In the genomic region with DNA sequence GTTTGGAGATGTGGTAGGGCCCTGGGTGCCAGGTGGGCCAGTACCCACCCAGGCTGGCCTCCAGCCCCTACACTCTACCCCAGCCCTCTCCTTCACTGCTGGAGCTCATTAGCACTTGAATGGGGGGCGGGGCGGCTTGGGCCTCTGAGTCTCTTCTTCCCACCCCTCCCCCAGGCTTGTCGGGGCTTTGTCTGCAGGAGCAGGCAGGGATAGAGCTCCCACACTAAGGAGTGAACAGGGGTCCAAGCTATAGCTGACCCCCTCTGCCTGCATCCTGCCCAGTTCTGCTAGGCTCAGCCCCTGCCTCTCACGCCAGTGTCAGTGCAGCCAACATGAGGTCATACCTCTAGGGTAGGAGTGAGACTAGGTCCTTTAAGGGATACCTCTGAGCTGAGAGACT, we compare ENCODE assay signal across 8 cellular contexts. TPM values are rescaled to one million over a fixed set of nuclear protein-coding genes. Genes with fewer than 3 reads are reported as not detected.
DNase-seq lines count a peak whose midpoint lies in the region; ATAC-seq and TF ChIP-seq lines count a peak whose summit lies in the region.

No MANE protein-coding gene starts in this region.

- CTCF ChIA-PET in activated CD4-positive, alpha-beta memory T cell treated with anti-CD3 and anti-CD28 coated beads for 36 hours (lab: Charles Lee) = interaction anchor here (1.0 to 9.5 kb wide), 4 partner anchors 10 to 83 kb away, joined by 3 to 307 read pairs (median 14); partner anchors contain the start of gene GNAI2

- no peaks in the 10 kb centered on the region for H3K9me3 ChIP-seq in iPS-18c (ENCODE audit: control insufficient read depth, insufficient read depth, low read length)
- no peaks in the 10 kb centered on the region for H3K9me3 ChIP-seq in ovary

- H3K27me3 ChIP-seq in ovary = no peaks in the 10 kb centered on the region

- peaks cover 57% of the 10 kb centered on the region for H3K4me1 Mint-ChIP-seq in T-helper 1 cell treated with Interleukin-12 subunit alpha and Interleukin-12 subunit beta and Interleukin-4 antibody, amounts not matched to agents 30 μg/mL and 1 μg/mL, for 36 hours (ENCODE audit: low read depth)
- peaks cover 70% of the 10 kb centered on the region for H3K4me1 Mint-ChIP-seq in activated CD4-positive, alpha-beta memory T cell treated with anti-CD3 and anti-CD28 coated beads for 36 hours (ENCODE audit: low read depth)
- peaks cover 84% of the 10 kb centered on the region for H3K4me1 Mint-ChIP-seq in stimulated activated naive CD8-positive, alpha-beta T cell treated with anti-CD3 and anti-CD28 coated beads, Interleukin-15, amount 100 ng/mL, for 72 hours

- H3K4me1 ChIP-seq in ovary (ENCODE audit: insufficient read depth) = peaks cover 23% of the 10 kb centered on the region

- H3K36me3 Mint-ChIP-seq in T-helper 1 cell treated with Interleukin-12 subunit alpha and Interleukin-12 subunit beta and Interleukin-4 antibody, amounts not matched to agents 30 μg/mL and 1 μg/mL, for 36 hours (ENCODE audit: low read depth) = peaks cover 28% of the 10 kb centered on the region
- peaks cover 25% of the 10 kb centered on the region for H3K36me3 Mint-ChIP-seq in activated CD4-positive, alpha-beta memory T cell treated with anti-CD3 and anti-CD28 coated beads for 36 hours

- peak overlapping the region; percentile 81 for H3K4me3 Mint-ChIP-seq in T-helper 1 cell treated with Interleukin-12 subunit alpha and Interleukin-12 subunit beta and Interleukin-4 antibody, amounts not matched to agents 30 μg/mL and 1 μg/mL, for 36 hours
- H3K4me3 Mint-ChIP-seq in activated CD4-positive, alpha-beta memory T cell treated with anti-CD3 and anti-CD28 coated beads for 36 hours = no peak overlapping the region
- peak overlapping the region; percentile 79 to 85 for H3K4me3 Mint-ChIP-seq in stimulated activated naive CD8-positive, alpha-beta T cell treated with anti-CD3 and anti-CD28 coated beads, Interleukin-15, amount 100 ng/mL, for 72 hours

- no peak for ATAC-seq in stimulated activated naive CD8-positive, alpha-beta T cell treated with anti-CD3 and anti-CD28 coated beads, Interleukin-15, amount 100 ng/mL, for 72 hours

- POLR2A ChIA-PET in activated CD4-positive, alpha-beta memory T cell treated with anti-CD3 and anti-CD28 coated beads for 36 hours (lab: Charles Lee) = interaction anchor here (2.6 kb wide), 1 partner anchor 14 kb away, joined by 8 read pairs; no protein-coding TSS in a partner anchor

- TF ChIP-seq EP300 in ovary (IDR thresholded peaks at IDR 0.05) = no peak

- H3K27me3 Mint-ChIP-seq in T-helper 1 cell treated with Interleukin-12 subunit alpha and Interleukin-12 subunit beta and Interleukin-4 antibody, amounts not matched to agents 30 μg/mL and 1 μg/mL, for 36 hours (ENCODE audit: low read depth) = no peaks in the 10 kb centered on the region
- no peaks in the 10 kb centered on the region for H3K27me3 Mint-ChIP-seq in activated CD4-positive, alpha-beta memory T cell treated with anti-CD3 and anti-CD28 coated beads for 36 hours
- no peaks in the 10 kb centered on the region for H3K27me3 Mint-ChIP-seq in stimulated activated naive CD8-positive, alpha-beta T cell treated with anti-CD3 and anti-CD28 coated beads, Interleukin-15, amount 100 ng/mL, for 72 hours

- no peak for TF ChIP-seq POLR2A in ovary (IDR thresholded peaks at IDR 0.05)

- H3K27ac ChIP-seq in ovary = peak overlapping the region in 1 of 2 donors; percentile 18

- H3K9me3 Mint-ChIP-seq in T-helper 1 cell treated with Interleukin-12 subunit alpha and Interleukin-12 subunit beta and Interleukin-4 antibody, amounts not matched to agents 30 μg/mL and 1 μg/mL, for 36 hours = no peaks in the 10 kb centered on the region
- no peaks in the 10 kb centered on the region for H3K9me3 Mint-ChIP-seq in activated CD4-positive, alpha-beta memory T cell treated with anti-CD3 and anti-CD28 coated beads for 36 hours
- H3K9me3 Mint-ChIP-seq in stimulated activated naive CD8-positive, alpha-beta T cell treated with anti-CD3 and anti-CD28 coated beads, Interleukin-15, amount 100 ng/mL, for 72 hours = no peaks in the 10 kb centered on the region

- peak overlapping the region; percentile 38 for H3K4me3 ChIP-seq in iPS-18c (ENCODE audit: insufficient read depth, low read depth, low read length)
- H3K4me3 ChIP-seq in ovary = no peak overlapping the region

- no peak for DNase-seq in T-helper 1 cell
- DNase-seq in activated CD4-positive, alpha-beta memory T cell treated with anti-CD3 and anti-CD28 coated beads for 36 hours = no peak
- no peak for DNase-seq in stimulated activated naive CD8-positive, alpha-beta T cell treated with anti-CD3 and anti-CD28 coated beads, Interleukin-15, amount 100 ng/mL, for 72 hours
- no peak for DNase-seq in activated CD8-positive, alpha-beta memory T cell treated with anti-CD3 and anti-CD28 coated beads, Interleukin-2, amount 50 U/mL, for 48 hours
- no peak for DNase-seq in ovary
- DNase-seq in activated effector memory CD4-positive, alpha-beta T cell treated with anti-CD3 and anti-CD28 coated beads, Interleukin-2, amount 50 U/mL, for 16 hours = no peak

- no peaks in the 10 kb centered on the region for H3K36me3 ChIP-seq in ovary

- no peak for TF ChIP-seq CTCF in ovary (IDR thresholded peaks at IDR 0.05)

- 70 to 79% (median 72%) methylated on average over 4 of the region's 4 CpGs for WGBS in ovary, 3 donors

- peak overlapping the region; percentile 97 for H3K27ac Mint-ChIP-seq in T-helper 1 cell treated with Interleukin-12 subunit alpha and Interleukin-12 subunit beta and Interleukin-4 antibody, amounts not matched to agents 30 μg/mL and 1 μg/mL, for 36 hours
- peak overlapping the region; percentile 96 for H3K27ac Mint-ChIP-seq in activated CD4-positive, alpha-beta memory T cell treated with anti-CD3 and anti-CD28 coated beads for 36 hours
- peak overlapping the region in 1 of 2 donors; percentile 94 for H3K27ac Mint-ChIP-seq in stimulated activated naive CD8-positive, alpha-beta T cell treated with anti-CD3 and anti-CD28 coated beads, Interleukin-15, amount 100 ng/mL, for 72 hours

- intact Hi-C loops in activated CD4-positive, alpha-beta memory T cell treated with anti-CD3 and anti-CD28 coated beads for 36 hours (cut with micrococcal nuclease) = no loop called here
- intact Hi-C loops in ovary (cut with DNase I) = no loop called here

RNA-seq across cellular contexts. Expression of gene GNAI2, which starts 5.2 kb away (rescaled TPM):
- 100 to 1,000 TPM; 346 to 349 TPM for total RNA-seq in activated CD4-positive, alpha-beta memory T cell treated with anti-CD3 and anti-CD28 coated beads for 36 hours
- total RNA-seq in ovary = 100 to 1,000 TPM in 6 of 7 donors, 10 to 100 TPM in 1; 72.3 to 259 (median 212) TPM
- 100 to 1,000 TPM; 189 to 309 TPM for polyA plus RNA-seq in ovary

RNA-seq across cellular contexts. Expression of gene SEMA3B, which starts 27.8 kb away (rescaled TPM):
- total RNA-seq in activated CD4-positive, alpha-beta memory T cell treated with anti-CD3 and anti-CD28 coated beads for 36 hours = under 1 TPM; 0.86 to 0.97 TPM
- total RNA-seq in ovary = 100 to 1,000 TPM in 1 of 7 donors, 10 to 100 TPM in 6; 18.4 to 224 (median 51.9) TPM
- 10 to 100 TPM in 1 of 2 donors, 1 to 10 TPM in 1; 5.0 to 30.9 TPM for polyA plus RNA-seq in ovary

RNA-seq across cellular contexts. Expression of gene SLC38A3, which starts 36.1 kb away (rescaled TPM):
- total RNA-seq in activated CD4-positive, alpha-beta memory T cell treated with anti-CD3 and anti-CD28 coated beads for 36 hours = not detected
- total RNA-seq in ovary = 10 to 100 TPM in 2 of 7 donors, 1 to 10 TPM in 5; 3.0 to 10.9 (median 8.3) TPM
- polyA plus RNA-seq in ovary = 1 to 10 TPM; 1.6 to 6.6 TPM

RNA-seq across cellular contexts. Expression of gene LSMEM2, which starts 37.7 kb away (rescaled TPM):
- total RNA-seq in activated CD4-positive, alpha-beta memory T cell treated with anti-CD3 and anti-CD28 coated beads for 36 hours = not detected
- total RNA-seq in ovary = 1 to 10 TPM in 2 of 7 donors, under 1 TPM in 3, not detected in 2; 0.42 to 1.4 (median 0.76) TPM
- polyA plus RNA-seq in ovary = 1 to 10 TPM in 1 of 2 donors, under 1 TPM in 1; 0.60 to 1.0 TPM

RNA-seq across cellular contexts. Expression of gene GNAT1, which starts 49.8 kb away (rescaled TPM):
- not detected for total RNA-seq in activated CD4-positive, alpha-beta memory T cell treated with anti-CD3 and anti-CD28 coated beads for 36 hours
- total RNA-seq in ovary = not detected
- not detected for polyA plus RNA-seq in ovary

Comparison
In these comparisons a context has a peak if more than half of its experiments do, and no peak if none do; other contexts are left out.
1. RNA of gene SEMA3B, which starts 27.8 kb away (total RNA-seq): 18.4 to 224 TPM in ovary; 0.86 to 0.97 TPM in activated CD4-positive, alpha-beta memory T cell treated with anti-CD3 and anti-CD28 coated beads for 36 hours; every median in the first group is over 4 times any median in the second.